In genomic region chr1:230825061-230825803, GRCh38 we compare ENCODE assay signal across 11 cellular contexts. TPM values are rescaled to one million over a fixed set of nuclear protein-coding genes. Genes with fewer than 3 reads are reported as not detected.
A peak's percentile ranks its signal among the peaks of the same experiment; 100 is the strongest.
DNase-seq lines count a peak whose midpoint lies in the region; ATAC-seq, FAIRE-seq and TF ChIP-seq lines count a peak whose summit lies in the region.
"Had no signal": no experiment of that assay in that cellular context is flagged by ENCODE, and none has a peak within 500 bp of the region (broad histone marks: within the 10 kb centered on the region; RNA-seq: fewer than 3 reads in every experiment).

No MANE protein-coding gene starts in this region.

- CTCF ChIA-PET in HEK293 (lab: Yijun Ruan, JAX): interaction anchor here (0.7 kb wide), 3 partner anchors 23 to 1851 kb away, joined by 3 read pairs; no protein-coding TSS in a partner anchor

- no peak overlapping the region for H3K27ac Mint-ChIP-seq in activated T-helper 1 cell treated with anti-CD3 and anti-CD28 coated beads, Interleukin-12 subunit alpha, Interleukin-12 subunit beta, Interleukin-2, Interleukin-4 antibody, amounts not matched to agents 30 ng/mL and 10 ng/mL and 1 ng/mL, durations not matched to agents 14 hours and 24 hours and 36 hours

- TF ChIP-seq CTCF in HEK293 (tag by site-specific recombination; IDR thresholded peaks at IDR 0.05): no peak

- no peaks in the 10 kb centered on the region for H3K4me1 Mint-ChIP-seq in activated T-helper 1 cell treated with anti-CD3 and anti-CD28 coated beads, Interleukin-12 subunit alpha, Interleukin-12 subunit beta, Interleukin-2, Interleukin-4 antibody, amounts not matched to agents 30 ng/mL and 10 ng/mL and 1 ng/mL, durations not matched to agents 14 hours and 24 hours and 36 hours (ENCODE audit: low read depth)
- H3K4me1 Mint-ChIP-seq: naive B cell had no signal

- POLR2A ChIA-PET in HEK293 (lab: Yijun Ruan, JAX): no interaction called here

- no peak overlapping the region for H3K4me3 Mint-ChIP-seq in activated T-helper 1 cell treated with anti-CD3 and anti-CD28 coated beads, Interleukin-12 subunit alpha, Interleukin-12 subunit beta, Interleukin-2, Interleukin-4 antibody, amounts not matched to agents 30 ng/mL and 10 ng/mL and 1 ng/mL, durations not matched to agents 14 hours and 24 hours and 36 hours
- H3K4me3 Mint-ChIP-seq: naive B cell had no signal

- H3K9me3 Mint-ChIP-seq in activated T-helper 1 cell treated with anti-CD3 and anti-CD28 coated beads, Interleukin-12 subunit alpha, Interleukin-12 subunit beta, Interleukin-2, Interleukin-4 antibody, amounts not matched to agents 30 ng/mL and 10 ng/mL and 1 ng/mL, durations not matched to agents 14 hours and 24 hours and 36 hours: no peaks in the 10 kb centered on the region

- no peaks in the 10 kb centered on the region for H3K36me3 Mint-ChIP-seq in activated T-helper 1 cell treated with anti-CD3 and anti-CD28 coated beads, Interleukin-12 subunit alpha, Interleukin-12 subunit beta, Interleukin-2, Interleukin-4 antibody, amounts not matched to agents 30 ng/mL and 10 ng/mL and 1 ng/mL, durations not matched to agents 14 hours and 24 hours and 36 hours (ENCODE audit: low read depth)
- H3K36me3 Mint-ChIP-seq: naive B cell had no signal

- intact Hi-C loops in activated T-helper 1 cell treated with anti-CD3 and anti-CD28 coated beads, Interleukin-12 subunit alpha, Interleukin-12 subunit beta, Interleukin-2, Interleukin-4 antibody, amounts not matched to agents 30 ng/mL and 10 ng/mL and 1 ng/mL, durations not matched to agents 14 hours and 24 hours and 36 hours (cut with micrococcal nuclease): no loop called here

- no peak for ATAC-seq in GM21825 (IDR thresholded peaks at IDR 0.05; ENCODE audit: unreplicated experiment)

- 7 to 40% (median 31%) methylated on average over 9 of the region's 9 CpGs for WGBS in small intestine, 3 donors

- H3K4me3 ChIP-seq in HEK293 (ENCODE audit: low read depth, low read length): no peak overlapping the region
- H3K4me3 ChIP-seq in small intestine (ENCODE audit: low read depth in 1 of 2, low read length in 2 of 2): no peak overlapping the region

- H3K27me3 ChIP-seq in small intestine (ENCODE audit: control insufficient read depth in 2 of 2, insufficient read depth in 2 of 2, low read length in 2 of 2): no peaks in the 10 kb centered on the region

- no peaks in the 10 kb centered on the region for H3K4me1 ChIP-seq in HEK293 (ENCODE audit: control insufficient read depth, insufficient read depth, low read length)
- peaks cover 4% of the 10 kb centered on the region in 2 donors for H3K4me1 ChIP-seq in small intestine (ENCODE audit: control insufficient read depth in 2 of 2, insufficient read depth in 1 of 2, low read depth in 1 of 2, low read length in 1 of 2)

- H3K27ac ChIP-seq in HEK293 (ENCODE audit: extremely low read depth, low read depth, low read length): no peak overlapping the region
- peak overlapping the region in 1 of 2 donors; percentile 50 for H3K27ac ChIP-seq in small intestine (ENCODE audit: low read depth in 1 of 2, low read length in 1 of 2)

- H3K27me3 Mint-ChIP-seq in activated T-helper 1 cell treated with anti-CD3 and anti-CD28 coated beads, Interleukin-12 subunit alpha, Interleukin-12 subunit beta, Interleukin-2, Interleukin-4 antibody, amounts not matched to agents 30 ng/mL and 10 ng/mL and 1 ng/mL, durations not matched to agents 14 hours and 24 hours and 36 hours (ENCODE audit: insufficient read depth): peaks cover 2% of the 10 kb centered on the region

- no peak for FAIRE-seq in small intestine (lab: Jason Lieb, UNC)
- FAIRE-seq: H1 had no signal

- DNase-seq in SIG-M5 treated with dmso at 0.1 percent for 504 hours (lab: John Stamatoyannopoulos, UW; ENCODE audit: unreplicated experiment) (peak; percentile 73), foreskin melanocyte (peak; percentile 96), small intestine (peak; percentile 69), NCI-H446 (lab: John Stamatoyannopoulos, UW) (no peak), NCI-H2029 treated with DMSO at 0.1 percent for 48 hours (lab: John Stamatoyannopoulos, UW) (no peak)
- DNase-seq in activated T-helper 1 cell treated with anti-CD3 and anti-CD28 coated beads, Interleukin-12 subunit alpha, Interleukin-12 subunit beta, Interleukin-2, Interleukin-4 antibody, amounts not matched to agents 30 ng/mL and 10 ng/mL and 1 ng/mL, durations not matched to agents 14 hours and 24 hours and 36 hours (ENCODE audit: low spot score): no peak
- DNase-seq: activated CD4-positive, alpha-beta T cell treated with anti-CD3 and anti-CD28 coated beads, Interleukin-2, amount 50 U/mL, for 1 hour; naive B cell had no signal

- H3K36me3 ChIP-seq in HEK293 (ENCODE audit: control insufficient read depth in 2 of 2, insufficient read depth in 1 of 2, low read length in 2 of 2) (no peaks in the 10 kb centered on the region), small intestine (ENCODE audit: control insufficient read depth in 2 of 2, insufficient read depth in 2 of 2, low read length in 2 of 2) (no peaks in the 10 kb centered on the region)

- H3K9me3 ChIP-seq in HEK293 (ENCODE audit: control insufficient read depth, insufficient read depth, low read depth, low read length) (no peaks in the 10 kb centered on the region), small intestine (ENCODE audit: control insufficient read depth, low read depth) (no peaks in the 10 kb centered on the region)

TF ChIP-seq in HEK293, 187 proteins besides CTCF, POLR2A, EP300 and RAD21 (continues in another document):
- TF ChIP-seq PRDM10 (tag by site-specific recombination; IDR thresholded peaks at IDR 0.05) (peak; percentile 17; the same call in 1 of the 2 replicates), ZBTB26 (tag by site-specific recombination; optimal IDR thresholded peaks at IDR 0.05) (no peak), ZNF488 (tag by site-specific recombination; IDR thresholded peaks at IDR 0.05) (no peak), ZNF10 (tag by site-specific recombination; IDR thresholded peaks at IDR 0.05) (peak; percentile 50; the same call in 1 of the 2 replicates), ZNF571 (tag by site-specific recombination; IDR thresholded peaks at IDR 0.05) (no peak), BCL6B (tag by site-specific recombination; IDR thresholded peaks at IDR 0.05) (peak; percentile 89), ZBTB48 (tag by site-specific recombination; IDR thresholded peaks at IDR 0.05) (peak; percentile 51; the same call in 1 of the 2 replicates)

RNA-seq across cellular contexts. Expression of gene C1orf198, which starts 43.1 kb away (rescaled TPM):
- 10 to 100 TPM in 1 of 3 donors, 1 to 10 TPM in 2; 6.0 to 16.8 (median 9.5) TPM for polyA plus RNA-seq in small intestine
- total RNA-seq in activated T-helper 1 cell treated with anti-CD3 and anti-CD28 coated beads, Interleukin-12 subunit alpha, Interleukin-12 subunit beta, Interleukin-2, Interleukin-4 antibody, amounts not matched to agents 30 ng/mL and 10 ng/mL and 1 ng/mL, durations not matched to agents 14 hours and 24 hours and 36 hours: 14.1 and 14.6 TPM in 2 replicates

Comparison
In these comparisons a context has a peak if more than half of its experiments do, and no peak if none do; other contexts are left out.
1. DNase-seq: peak in SIG-M5 treated with dmso at 0.1 percent for 504 hours (single experiment), foreskin melanocyte (single experiment) and small intestine (single experiment); none in activated T-helper 1 cell treated with anti-CD3 and anti-CD28 coated beads, Interleukin-12 subunit alpha, Interleukin-12 subunit beta, Interleukin-2, Interleukin-4 antibody, amounts not matched to agents 30 ng/mL and 10 ng/mL and 1 ng/mL, durations not matched to agents 14 hours and 24 hours and 36 hours (single experiment), NCI-H446 (0 of 2) and NCI-H2029 treated with DMSO at 0.1 percent for 48 hours (single experiment).